In genomic region chr19:3669134-3669436, GRCh38 we compare ENCODE assay signal across 12 cellular contexts. TPM values are rescaled to one million over a fixed set of nuclear protein-coding genes. Genes with fewer than 3 reads are reported as not detected.
DNase-seq lines count a peak whose midpoint lies in the region; ATAC-seq and TF ChIP-seq lines count a peak whose summit lies in the region.
"Had no signal": no experiment of that assay in that cellular context is flagged by ENCODE, and none has a peak within 500 bp of the region (broad histone marks: within the 10 kb centered on the region; RNA-seq: fewer than 3 reads in every experiment).

No MANE protein-coding gene starts in this region.

- no peak for DNase-seq in colonic mucosa
- DNase-seq in HK-2 (ENCODE audit: unreplicated experiment) = no peak
- DNase-seq: activated T-cell treated with anti-CD3 and anti-CD28 coated beads, Interleukin-2, amount 50 U/mL, for 24 hours; MG63; NCI-H2171; stimulated activated CD8-positive, alpha-beta memory T cell treated with anti-CD3 and anti-CD28 coated beads, Interleukin-4, amount 100 ng/mL, for 48 hours had no signal

- H3K36me3 ChIP-seq in HUES6 (ENCODE audit: control insufficient read depth, insufficient read depth, low read length) (peaks cover 13% of the 10 kb centered on the region), colonic mucosa (no peaks in the 10 kb centered on the region), muscle layer of colon (ENCODE audit: insufficient read depth, low read length) (peaks cover 28% of the 10 kb centered on the region)
- H3K36me3 ChIP-seq: MG63 had no signal

- ATAC-seq in HG02571 (IDR thresholded peaks at IDR 0.05; ENCODE audit: unreplicated experiment) = no peak
- no peak for ATAC-seq in HG03457 (IDR thresholded peaks at IDR 0.05; ENCODE audit: unreplicated experiment)

- H3K27me3 ChIP-seq in HUES6 (ENCODE audit: control insufficient read depth, insufficient read depth, low read length) = no peaks in the 10 kb centered on the region
- no peaks in the 10 kb centered on the region for H3K27me3 ChIP-seq in colonic mucosa
- no peaks in the 10 kb centered on the region for H3K27me3 ChIP-seq in muscle layer of colon (ENCODE audit: control insufficient read depth in 1 of 2, insufficient read depth in 2 of 2, low read length in 2 of 2)
- H3K27me3 ChIP-seq: MG63 had no signal

- no peaks in the 10 kb centered on the region for H3K9me3 ChIP-seq in HUES6 (ENCODE audit: control insufficient read depth, insufficient read depth, low read depth, low read length)
- no peaks in the 10 kb centered on the region for H3K9me3 ChIP-seq in colonic mucosa
- no peaks in the 10 kb centered on the region for H3K9me3 ChIP-seq in muscle layer of colon (ENCODE audit: low read length)
- H3K9me3 ChIP-seq: MG63 had no signal

- no peak overlapping the region for H3K27ac ChIP-seq in HUES6 (ENCODE audit: low read depth, low read length)
- peak overlapping the region; percentile 76 for H3K27ac ChIP-seq in colonic mucosa
- peak overlapping the region; percentile 100 for H3K27ac ChIP-seq in muscle layer of colon (ENCODE audit: low read depth, low read length)
- peak overlapping the region; percentile 9 for H3K27ac ChIP-seq in temporal lobe (ENCODE audit: low read depth, low read length)

- H3K4me3 ChIP-seq in HUES6 (ENCODE audit: low read depth, low read length) (no peak overlapping the region), colonic mucosa (no peak overlapping the region), muscle layer of colon (ENCODE audit: low read depth in 1 of 2, low read length in 2 of 2) (peak overlapping the region in 1 of 2 donors; percentile 41)
- H3K4me3 ChIP-seq: MG63 had no signal

- H3K9ac ChIP-seq in HUES6 (ENCODE audit: low read length) = peak overlapping the region; percentile 39
- H3K9ac ChIP-seq in colonic mucosa (ENCODE audit: low read depth in 2 of 2, low read length in 2 of 2) = peak overlapping the region in 1 of 2 donors; percentile 21
- H3K9ac ChIP-seq in muscle layer of colon (ENCODE audit: low read length) = peak overlapping the region; percentile 84

- no peak for TF ChIP-seq CTCF in colonic mucosa (IDR thresholded peaks at IDR 0.05)

- intact Hi-C loops in colonic mucosa (cut with DNase I) = no loop called here

- H3K4me1 ChIP-seq in HUES6 (ENCODE audit: control insufficient read depth, insufficient read depth, low read length) (peaks cover 38% of the 10 kb centered on the region), colonic mucosa (peaks cover 6% of the 10 kb centered on the region), muscle layer of colon (ENCODE audit: insufficient read depth, low read length) (peaks cover 58% of the 10 kb centered on the region)

RNA-seq across cellular contexts. Expression of gene PIP5K1C, which starts 31.2 kb away (rescaled TPM):
- total RNA-seq in colonic mucosa = 10 to 100 TPM; 22.8 to 31.2 TPM
- total RNA-seq in temporal lobe = 22.4 TPM

RNA-seq across cellular contexts. Expression of gene TJP3, which starts 39.1 kb away (rescaled TPM):
- total RNA-seq in colonic mucosa (100 to 1,000 TPM; 268 to 296 TPM), temporal lobe (under 0.01 TPM)
- total RNA-seq: H4 had no signal

RNA-seq across cellular contexts. Expression of gene CACTIN, which starts 42.5 kb away (rescaled TPM):
- total RNA-seq in colonic mucosa = 10 to 100 TPM; 12.0 to 35.1 TPM
- 16.2 TPM for total RNA-seq in temporal lobe

Comparison
In these comparisons a context has a peak if more than half of its experiments do, and no peak if none do; other contexts are left out.
1. RNA of gene TJP3, which starts 39.1 kb away (total RNA-seq): 268 to 296 TPM in colonic mucosa; under 0.01 TPM in temporal lobe (single experiment); every median in the first group is over 100 times any median in the second.